Comparison of ENCODE assay signal across 1 cellular context in the genomic region with DNA sequence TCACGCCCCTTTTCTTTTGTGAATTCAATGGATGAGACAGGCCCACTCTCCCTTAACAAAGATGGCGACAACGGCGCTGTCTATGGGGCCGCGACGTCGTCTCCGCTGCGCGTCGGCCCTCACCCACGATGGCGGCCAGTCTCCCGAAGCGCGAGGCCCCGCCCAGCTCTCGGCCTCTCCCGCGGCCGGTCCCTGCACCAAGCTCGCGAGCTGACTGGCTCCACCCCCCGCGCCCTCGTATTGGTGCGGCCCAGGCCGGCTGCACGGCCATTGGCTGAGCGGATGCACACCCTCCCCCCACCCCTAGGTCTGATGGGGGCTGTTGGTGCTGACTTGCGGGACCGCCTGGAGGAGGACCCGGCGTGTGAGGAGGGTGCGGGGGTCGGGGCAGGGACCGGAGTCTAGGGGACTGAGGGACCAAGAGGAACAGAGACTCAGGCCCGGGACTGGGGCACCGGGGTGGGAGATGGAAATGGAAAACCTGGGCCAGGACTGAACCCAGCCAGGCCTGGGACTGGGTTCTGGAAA.
A peak's percentile ranks its signal among the peaks of the same experiment; 100 is the strongest.
TF ChIP-seq lines count a peak whose summit lies in the region.

No MANE protein-coding gene starts in this region.

TF ChIP-seq in SK-N-SH, 30 proteins besides CTCF, POLR2A, EP300 and RAD21 (continued from another document):
- TF ChIP-seq, protein P1, sequence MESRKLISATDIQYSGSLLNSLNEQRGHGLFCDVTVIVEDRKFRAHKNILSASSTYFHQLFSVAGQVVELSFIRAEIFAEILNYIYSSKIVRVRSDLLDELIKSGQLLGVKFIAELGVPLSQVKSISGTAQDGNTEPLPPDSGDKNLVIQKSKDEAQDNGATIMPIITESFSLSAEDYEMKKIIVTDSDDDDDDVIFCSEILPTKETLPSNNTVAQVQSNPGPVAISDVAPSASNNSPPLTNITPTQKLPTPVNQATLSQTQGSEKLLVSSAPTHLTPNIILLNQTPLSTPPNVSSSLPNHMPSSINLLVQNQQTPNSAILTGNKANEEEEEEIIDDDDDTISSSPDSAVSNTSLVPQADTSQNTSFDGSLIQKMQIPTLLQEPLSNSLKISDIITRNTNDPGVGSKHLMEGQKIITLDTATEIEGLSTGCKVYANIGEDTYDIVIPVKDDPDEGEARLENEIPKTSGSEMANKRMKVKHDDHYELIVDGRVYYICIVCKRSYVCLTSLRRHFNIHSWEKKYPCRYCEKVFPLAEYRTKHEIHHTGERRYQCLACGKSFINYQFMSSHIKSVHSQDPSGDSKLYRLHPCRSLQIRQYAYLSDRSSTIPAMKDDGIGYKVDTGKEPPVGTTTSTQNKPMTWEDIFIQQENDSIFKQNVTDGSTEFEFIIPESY (IDR thresholded peaks at IDR 0.05; ENCODE audit: borderline replicate concordance, low read depth), result peak; percentile 85; the same call in 1 of the 2 replicates
- TF ChIP-seq, protein P2, sequence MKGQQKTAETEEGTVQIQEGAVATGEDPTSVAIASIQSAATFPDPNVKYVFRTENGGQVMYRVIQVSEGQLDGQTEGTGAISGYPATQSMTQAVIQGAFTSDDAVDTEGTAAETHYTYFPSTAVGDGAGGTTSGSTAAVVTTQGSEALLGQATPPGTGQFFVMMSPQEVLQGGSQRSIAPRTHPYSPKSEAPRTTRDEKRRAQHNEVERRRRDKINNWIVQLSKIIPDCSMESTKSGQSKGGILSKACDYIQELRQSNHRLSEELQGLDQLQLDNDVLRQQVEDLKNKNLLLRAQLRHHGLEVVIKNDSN (IDR thresholded peaks at IDR 0.05; ENCODE audit: borderline replicate concordance, low read depth), result no peak
- no peak for TF ChIP-seq FOXJ3 (CRISPR knock-in tag; IDR thresholded peaks at IDR 0.05)
- TF ChIP-seq ELF1 (IDR thresholded peaks at IDR 0.05), result no peak
- no peak for TF ChIP-seq SIN3A (IDR thresholded peaks at IDR 0.05; ENCODE audit: borderline replicate concordance, low read depth, low read length)
- TF ChIP-seq, protein P3, sequence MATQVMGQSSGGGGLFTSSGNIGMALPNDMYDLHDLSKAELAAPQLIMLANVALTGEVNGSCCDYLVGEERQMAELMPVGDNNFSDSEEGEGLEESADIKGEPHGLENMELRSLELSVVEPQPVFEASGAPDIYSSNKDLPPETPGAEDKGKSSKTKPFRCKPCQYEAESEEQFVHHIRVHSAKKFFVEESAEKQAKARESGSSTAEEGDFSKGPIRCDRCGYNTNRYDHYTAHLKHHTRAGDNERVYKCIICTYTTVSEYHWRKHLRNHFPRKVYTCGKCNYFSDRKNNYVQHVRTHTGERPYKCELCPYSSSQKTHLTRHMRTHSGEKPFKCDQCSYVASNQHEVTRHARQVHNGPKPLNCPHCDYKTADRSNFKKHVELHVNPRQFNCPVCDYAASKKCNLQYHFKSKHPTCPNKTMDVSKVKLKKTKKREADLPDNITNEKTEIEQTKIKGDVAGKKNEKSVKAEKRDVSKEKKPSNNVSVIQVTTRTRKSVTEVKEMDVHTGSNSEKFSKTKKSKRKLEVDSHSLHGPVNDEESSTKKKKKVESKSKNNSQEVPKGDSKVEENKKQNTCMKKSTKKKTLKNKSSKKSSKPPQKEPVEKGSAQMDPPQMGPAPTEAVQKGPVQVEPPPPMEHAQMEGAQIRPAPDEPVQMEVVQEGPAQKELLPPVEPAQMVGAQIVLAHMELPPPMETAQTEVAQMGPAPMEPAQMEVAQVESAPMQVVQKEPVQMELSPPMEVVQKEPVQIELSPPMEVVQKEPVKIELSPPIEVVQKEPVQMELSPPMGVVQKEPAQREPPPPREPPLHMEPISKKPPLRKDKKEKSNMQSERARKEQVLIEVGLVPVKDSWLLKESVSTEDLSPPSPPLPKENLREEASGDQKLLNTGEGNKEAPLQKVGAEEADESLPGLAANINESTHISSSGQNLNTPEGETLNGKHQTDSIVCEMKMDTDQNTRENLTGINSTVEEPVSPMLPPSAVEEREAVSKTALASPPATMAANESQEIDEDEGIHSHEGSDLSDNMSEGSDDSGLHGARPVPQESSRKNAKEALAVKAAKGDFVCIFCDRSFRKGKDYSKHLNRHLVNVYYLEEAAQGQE (IDR thresholded peaks at IDR 0.05; ENCODE audit: low read depth, low read length), result no peak
- TF ChIP-seq, protein P4, sequence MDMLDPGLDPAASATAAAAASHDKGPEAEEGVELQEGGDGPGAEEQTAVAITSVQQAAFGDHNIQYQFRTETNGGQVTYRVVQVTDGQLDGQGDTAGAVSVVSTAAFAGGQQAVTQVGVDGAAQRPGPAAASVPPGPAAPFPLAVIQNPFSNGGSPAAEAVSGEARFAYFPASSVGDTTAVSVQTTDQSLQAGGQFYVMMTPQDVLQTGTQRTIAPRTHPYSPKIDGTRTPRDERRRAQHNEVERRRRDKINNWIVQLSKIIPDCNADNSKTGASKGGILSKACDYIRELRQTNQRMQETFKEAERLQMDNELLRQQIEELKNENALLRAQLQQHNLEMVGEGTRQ (IDR thresholded peaks at IDR 0.05; ENCODE audit: borderline replicate concordance, low read depth, low read length), result no peak
- no peak for TF ChIP-seq TEAD4 (IDR thresholded peaks at IDR 0.05; ENCODE audit: borderline replicate concordance, insufficient read depth)
- no peak for TF ChIP-seq GABPA (IDR thresholded peaks at IDR 0.05; ENCODE audit: low read depth)
- no peak for TF ChIP-seq MEF2A (IDR thresholded peaks at IDR 0.05; ENCODE audit: borderline replicate concordance, low read depth)
- no peak for TF ChIP-seq JUND (IDR thresholded peaks at IDR 0.05)
- TF ChIP-seq TAF1 (IDR thresholded peaks at IDR 0.05; ENCODE audit: borderline replicate concordance, low read depth, low read length), result no peak; the same call in 1 of the 2 replicates
- TF ChIP-seq EZH2phosphoT487 (IDR thresholded peaks at IDR 0.05; ENCODE audit: borderline replicate concordance, low read depth), result no peak
- no peak for TF ChIP-seq RXRA (IDR thresholded peaks at IDR 0.05; ENCODE audit: borderline replicate concordance, low read depth)
- TF ChIP-seq FOSL2 (IDR thresholded peaks at IDR 0.05; ENCODE audit: borderline replicate concordance, low read depth), result no peak
- no peak for TF ChIP-seq SMC3 (IDR thresholded peaks at IDR 0.05; ENCODE audit: low read depth, low read length)
- TF ChIP-seq, protein P5, sequence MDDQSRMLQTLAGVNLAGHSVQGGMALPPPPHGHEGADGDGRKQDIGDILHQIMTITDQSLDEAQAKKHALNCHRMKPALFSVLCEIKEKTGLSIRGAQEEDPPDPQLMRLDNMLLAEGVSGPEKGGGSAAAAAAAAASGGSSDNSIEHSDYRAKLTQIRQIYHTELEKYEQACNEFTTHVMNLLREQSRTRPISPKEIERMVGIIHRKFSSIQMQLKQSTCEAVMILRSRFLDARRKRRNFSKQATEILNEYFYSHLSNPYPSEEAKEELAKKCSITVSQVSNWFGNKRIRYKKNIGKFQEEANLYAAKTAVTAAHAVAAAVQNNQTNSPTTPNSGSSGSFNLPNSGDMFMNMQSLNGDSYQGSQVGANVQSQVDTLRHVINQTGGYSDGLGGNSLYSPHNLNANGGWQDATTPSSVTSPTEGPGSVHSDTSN (IDR thresholded peaks at IDR 0.05), result no peak
- no peak for TF ChIP-seq FOXM1 (IDR thresholded peaks at IDR 0.05; ENCODE audit: low read depth)
- TF ChIP-seq TCF12 (IDR thresholded peaks at IDR 0.05), result no peak; the same call in 1 of the 2 replicates
- TF ChIP-seq, protein P6, sequence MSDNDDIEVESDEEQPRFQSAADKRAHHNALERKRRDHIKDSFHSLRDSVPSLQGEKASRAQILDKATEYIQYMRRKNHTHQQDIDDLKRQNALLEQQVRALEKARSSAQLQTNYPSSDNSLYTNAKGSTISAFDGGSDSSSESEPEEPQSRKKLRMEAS (IDR thresholded peaks at IDR 0.05; ENCODE audit: low read depth), result peak; percentile 36; the same call in 1 of the 2 replicates
- TF ChIP-seq YY1 (IDR thresholded peaks at IDR 0.05; ENCODE audit: low read depth), result peak; percentile 99
- no peak; the same call in 1 of the 2 replicates for TF ChIP-seq POLR2AphosphoS5 (IDR thresholded peaks at IDR 0.05; ENCODE audit: low read depth, low read length)
- peak; percentile 92 for TF ChIP-seq CHD2 (IDR thresholded peaks at IDR 0.05; ENCODE audit: low read length, partially characterized antibody)
- TF ChIP-seq RFX5 (IDR thresholded peaks at IDR 0.05; ENCODE audit: low read length), result peak; percentile 74
- TF ChIP-seq RCOR1 (IDR thresholded peaks at IDR 0.05; ENCODE audit: low read length), result no peak
- no peak for TF ChIP-seq NRF1 (IDR thresholded peaks at IDR 0.05; ENCODE audit: low read depth, low read length)
TF ChIP-seq in SK-N-SH: peak in this region for 6.
